In the genomic region with DNA sequence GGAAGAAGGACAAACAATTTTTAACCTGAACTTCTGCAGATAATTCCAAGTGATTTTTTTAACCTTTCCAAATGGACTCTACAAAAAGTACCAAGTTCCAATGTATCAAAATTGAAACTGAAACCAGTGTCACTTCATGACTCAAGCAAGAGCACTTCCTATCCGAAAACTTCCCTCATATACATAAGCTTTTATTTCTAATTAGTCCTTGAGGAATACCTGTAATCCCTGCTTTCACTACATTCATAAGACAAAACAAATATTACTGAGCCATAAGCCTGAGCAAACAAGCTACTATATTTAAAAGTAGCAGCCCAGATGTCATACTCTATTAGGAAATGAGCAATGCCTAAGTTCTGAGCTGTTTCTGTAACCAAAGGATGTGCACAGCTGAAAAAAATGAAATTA, we compare ENCODE assay signal across 9 cellular contexts.
DNase-seq lines count a peak whose midpoint lies in the region; ATAC-seq and TF ChIP-seq lines count a peak whose summit lies in the region.
"Had no signal": no experiment of that assay in that cellular context is flagged by ENCODE, and none has a peak within 500 bp of the region (broad histone marks: within the 10 kb centered on the region; RNA-seq: fewer than 3 reads in every experiment).

No MANE protein-coding gene starts in this region.

- ATAC-seq in activated CD8-positive, alpha-beta T cell treated with anti-CD3 and anti-CD28 coated beads for 36 hours = peak; percentile 65
- peak; percentile 69 to 84 (median 76) for ATAC-seq in right lobe of liver

- H3K9me3 ChIP-seq in CD4-positive, alpha-beta memory T cell (ENCODE audit: control insufficient read depth in 1 of 2, low read length in 2 of 2) = no peaks in the 10 kb centered on the region
- no peaks in the 10 kb centered on the region for H3K9me3 ChIP-seq in right lobe of liver

- H3K4me1 ChIP-seq in CD4-positive, alpha-beta memory T cell (ENCODE audit: insufficient read depth, low read length) = peaks cover 13% of the 10 kb centered on the region
- peaks cover 0 to 5% (median 0%) of the 10 kb centered on the region in 4 donors for H3K4me1 ChIP-seq in right lobe of liver

- H3K27ac Mint-ChIP-seq in CD4-positive, alpha-beta memory T cell = peak overlapping the region; percentile 14 to 94 (median 85)
- H3K27ac Mint-ChIP-seq in activated CD8-positive, alpha-beta T cell treated with anti-CD3 and anti-CD28 coated beads for 36 hours = no peak overlapping the region
- no peak overlapping the region for H3K27ac Mint-ChIP-seq in endothelial cell (ENCODE audit: unreplicated experiment)
- H3K27ac Mint-ChIP-seq: type B pancreatic cell had no signal

- H3K4me3 Mint-ChIP-seq in CD4-positive, alpha-beta memory T cell = peak overlapping the region; percentile 77 to 95 (median 87)
- H3K4me3 Mint-ChIP-seq in activated CD8-positive, alpha-beta T cell treated with anti-CD3 and anti-CD28 coated beads for 36 hours = no peak overlapping the region
- H3K4me3 Mint-ChIP-seq in endothelial cell (ENCODE audit: unreplicated experiment) = no peak overlapping the region
- H3K4me3 Mint-ChIP-seq: type B pancreatic cell had no signal

- WGBS in right lobe of liver (ENCODE audit: insufficient coverage, low coverage, low lambda C conversion rate, missing lambda C conversion rate) = 5% methylated on average over 1 of the region's 1 CpG
- WGBS in lower leg skin, 2 donors = 18 to 23% methylated on average over 1 of the region's 1 CpG

- POLR2A ChIA-PET in CD4-positive, alpha-beta memory T cell (lab: Charles Lee; ENCODE audit: partially characterized antibody) = interaction anchor here (0.9 to 1.5 kb wide), 2 partner anchors 29 to 62 kb away, joined by 3 to 4 read pairs; no protein-coding TSS in a partner anchor
- POLR2A ChIA-PET in activated CD8-positive, alpha-beta T cell treated with anti-CD3 and anti-CD28 coated beads for 36 hours (lab: Charles Lee) = no interaction called here

- H3K36me3 Mint-ChIP-seq in CD4-positive, alpha-beta memory T cell = no peaks in the 10 kb centered on the region
- H3K36me3 Mint-ChIP-seq in activated CD8-positive, alpha-beta T cell treated with anti-CD3 and anti-CD28 coated beads for 36 hours (ENCODE audit: low read depth) = no peaks in the 10 kb centered on the region
- no peaks in the 10 kb centered on the region for H3K36me3 Mint-ChIP-seq in endothelial cell (ENCODE audit: low read depth, unreplicated experiment)
- H3K36me3 Mint-ChIP-seq: type B pancreatic cell had no signal

- peak overlapping the region; percentile 11 to 34 for H3K4me3 ChIP-seq in CD4-positive, alpha-beta memory T cell (ENCODE audit: low read length in 2 of 2)
- H3K4me3 ChIP-seq in right lobe of liver (peak overlapping the region in 2 of 3 donors; percentile 10 to 14), lower leg skin (ENCODE audit: low read depth, poor library complexity, severe bottlenecking) (no peak overlapping the region)

- H3K9me3 Mint-ChIP-seq in CD4-positive, alpha-beta memory T cell = peaks cover 0 to 1% (median 0%) of the 10 kb centered on the region in 8 donors
- no peaks in the 10 kb centered on the region for H3K9me3 Mint-ChIP-seq in activated CD8-positive, alpha-beta T cell treated with anti-CD3 and anti-CD28 coated beads for 36 hours
- no peaks in the 10 kb centered on the region for H3K9me3 Mint-ChIP-seq in endothelial cell (ENCODE audit: unreplicated experiment)
- H3K9me3 Mint-ChIP-seq: type B pancreatic cell had no signal

- peaks cover 2 to 5% of the 10 kb centered on the region in 2 donors for H3K27me3 Mint-ChIP-seq in CD4-positive, alpha-beta memory T cell
- no peaks in the 10 kb centered on the region for H3K27me3 Mint-ChIP-seq in activated CD8-positive, alpha-beta T cell treated with anti-CD3 and anti-CD28 coated beads for 36 hours
- no peaks in the 10 kb centered on the region for H3K27me3 Mint-ChIP-seq in endothelial cell (ENCODE audit: unreplicated experiment)

- DNase-seq in CD4-positive, alpha-beta memory T cell = peak in 3 of 5 donors; percentile 8 to 15 (median 12)
- peak; percentile 28 for DNase-seq in H4 (ENCODE audit: low spot score)
- DNase-seq in activated CD8-positive, alpha-beta T cell treated with anti-CD3 and anti-CD28 coated beads for 36 hours = no peak
- DNase-seq in right lobe of liver = no peak
- DNase-seq in lower leg skin (ENCODE audit: low spot score in 2 of 2) = no peak
- no peak for DNase-seq in NCI-H446 treated with DMSO at 0.1 percent for 48 hours (lab: John Stamatoyannopoulos, UW)
- DNase-seq in activated CD8-positive, alpha-beta memory T cell treated with anti-CD3 and anti-CD28 coated beads for 24 hours = no peak
- DNase-seq in endothelial cell (ENCODE audit: low spot score) = no peak

- TF ChIP-seq POLR2A in right lobe of liver (IDR thresholded peaks at IDR 0.05) (no peak), lower leg skin (IDR thresholded peaks at IDR 0.05) (no peak)

- H3K36me3 ChIP-seq in CD4-positive, alpha-beta memory T cell (ENCODE audit: insufficient read depth, low read length) = no peaks in the 10 kb centered on the region
- no peaks in the 10 kb centered on the region for H3K36me3 ChIP-seq in right lobe of liver

- H3K27me3 ChIP-seq in CD4-positive, alpha-beta memory T cell (ENCODE audit: insufficient read depth, low read length) = no peaks in the 10 kb centered on the region
- no peaks in the 10 kb centered on the region for H3K27me3 ChIP-seq in right lobe of liver

- intact Hi-C loops in CD4-positive, alpha-beta memory T cell (cut with micrococcal nuclease) = loop anchor here (5.0 kb wide), 1 partner anchor 222 kb away; the partner anchor contains the start of gene EBF1
- intact Hi-C loops in activated CD8-positive, alpha-beta T cell treated with anti-CD3 and anti-CD28 coated beads for 36 hours (cut with micrococcal nuclease) = no loop called here
- intact Hi-C loops in right lobe of liver (cut with DNase I) (no loop called here), lower leg skin (cut with DNase I; ENCODE audit: low total_unique reads) (no loop called here)

- no peak for TF ChIP-seq CTCF in activated CD8-positive, alpha-beta T cell treated with anti-CD3 and anti-CD28 coated beads for 36 hours (IDR thresholded peaks at IDR 0.05)
- no peak for TF ChIP-seq CTCF in right lobe of liver (IDR thresholded peaks at IDR 0.05)
- no peak for TF ChIP-seq CTCF in lower leg skin (IDR thresholded peaks at IDR 0.05)
- no peak for TF ChIP-seq CTCF in endothelial cell (IDR thresholded peaks at IDR 0.05; ENCODE audit: unreplicated experiment)

- no peak overlapping the region for H3K27ac ChIP-seq in CD4-positive, alpha-beta memory T cell (ENCODE audit: low read depth, low read length)
- peak overlapping the region in 2 of 3 donors; percentile 19 for H3K27ac ChIP-seq in right lobe of liver

- CTCF ChIA-PET in CD4-positive, alpha-beta memory T cell (lab: Charles Lee; ENCODE audit: partially characterized antibody) = interaction anchor here (0.9 to 1.1 kb wide), 3 partner anchors 10 to 231 kb away, joined by 3 read pairs; no protein-coding TSS in a partner anchor
- CTCF ChIA-PET in activated CD8-positive, alpha-beta T cell treated with anti-CD3 and anti-CD28 coated beads for 36 hours (lab: Charles Lee) = interaction anchor here (3.6 kb wide), 1 partner anchor 180 kb away, joined by 13 read pairs; no protein-coding TSS in a partner anchor

- peaks cover 14 to 24% (median 19%) of the 10 kb centered on the region in 4 donors for H3K4me1 Mint-ChIP-seq in CD4-positive, alpha-beta memory T cell
- H3K4me1 Mint-ChIP-seq in activated CD8-positive, alpha-beta T cell treated with anti-CD3 and anti-CD28 coated beads for 36 hours (ENCODE audit: low read depth) = peaks cover 24% of the 10 kb centered on the region
- peaks cover 12% of the 10 kb centered on the region for H3K4me1 Mint-ChIP-seq in endothelial cell (ENCODE audit: unreplicated experiment)

Comparison
In these comparisons a context has a peak if more than half of its experiments do, and no peak if none do; other contexts are left out.
1. DNase-seq: peak in CD4-positive, alpha-beta memory T cell (3 of 5) and H4 (single experiment); none in activated CD8-positive, alpha-beta T cell treated with anti-CD3 and anti-CD28 coated beads for 36 hours (single experiment), right lobe of liver (0 of 3), lower leg skin (0 of 2), NCI-H446 treated with DMSO at 0.1 percent for 48 hours (single experiment), activated CD8-positive, alpha-beta memory T cell treated with anti-CD3 and anti-CD28 coated beads for 24 hours (single experiment) and endothelial cell (single experiment).
2. H3K27ac Mint-ChIP-seq: peak in CD4-positive, alpha-beta memory T cell (7 of 7); none in activated CD8-positive, alpha-beta T cell treated with anti-CD3 and anti-CD28 coated beads for 36 hours (single experiment) and endothelial cell (single experiment).
3. H3K4me3 Mint-ChIP-seq: peak in CD4-positive, alpha-beta memory T cell (8 of 8); none in activated CD8-positive, alpha-beta T cell treated with anti-CD3 and anti-CD28 coated beads for 36 hours (single experiment) and endothelial cell (single experiment).